In genomic region chr5:116738948-116739339, GRCh38 we compare ENCODE assay signal across 1 cellular context.
TF ChIP-seq lines count a peak whose summit lies in the region.

No MANE protein-coding gene starts in this region.

TF ChIP-seq in GM23338, 12 proteins besides CTCF, POLR2A, EP300 and RAD21 (continued from another document):
- TF ChIP-seq ZNF462 (CRISPR knock-in tag; IDR thresholded peaks at IDR 0.05) (no peak), POLR2AphosphoS5 (IDR thresholded peaks at IDR 0.05; ENCODE audit: low read depth) (no peak), NANOG (IDR thresholded peaks at IDR 0.05; ENCODE audit: borderline replicate concordance) (no peak), ZNF331 (CRISPR knock-in tag; IDR thresholded peaks at IDR 0.05; ENCODE audit: low read depth) (no peak), EZH2 (IDR thresholded peaks at IDR 0.05; ENCODE audit: low read depth, unreplicated experiment) (no peak), JUNB (IDR thresholded peaks at IDR 0.05; ENCODE audit: unreplicated experiment) (no peak), ETS1 (IDR thresholded peaks at IDR 0.05) (no peak), CREB1 (CRISPR knock-in tag; IDR thresholded peaks at IDR 0.05; ENCODE audit: low read depth) (no peak), REST (IDR thresholded peaks at IDR 0.05; ENCODE audit: unreplicated experiment) (no peak), ZNF114 (CRISPR knock-in tag; IDR thresholded peaks at IDR 0.05) (no peak), STAT1 (IDR thresholded peaks at IDR 0.05; ENCODE audit: unreplicated experiment) (no peak)
